ENCODE assay signal across 8 cellular contexts in the genomic region with DNA sequence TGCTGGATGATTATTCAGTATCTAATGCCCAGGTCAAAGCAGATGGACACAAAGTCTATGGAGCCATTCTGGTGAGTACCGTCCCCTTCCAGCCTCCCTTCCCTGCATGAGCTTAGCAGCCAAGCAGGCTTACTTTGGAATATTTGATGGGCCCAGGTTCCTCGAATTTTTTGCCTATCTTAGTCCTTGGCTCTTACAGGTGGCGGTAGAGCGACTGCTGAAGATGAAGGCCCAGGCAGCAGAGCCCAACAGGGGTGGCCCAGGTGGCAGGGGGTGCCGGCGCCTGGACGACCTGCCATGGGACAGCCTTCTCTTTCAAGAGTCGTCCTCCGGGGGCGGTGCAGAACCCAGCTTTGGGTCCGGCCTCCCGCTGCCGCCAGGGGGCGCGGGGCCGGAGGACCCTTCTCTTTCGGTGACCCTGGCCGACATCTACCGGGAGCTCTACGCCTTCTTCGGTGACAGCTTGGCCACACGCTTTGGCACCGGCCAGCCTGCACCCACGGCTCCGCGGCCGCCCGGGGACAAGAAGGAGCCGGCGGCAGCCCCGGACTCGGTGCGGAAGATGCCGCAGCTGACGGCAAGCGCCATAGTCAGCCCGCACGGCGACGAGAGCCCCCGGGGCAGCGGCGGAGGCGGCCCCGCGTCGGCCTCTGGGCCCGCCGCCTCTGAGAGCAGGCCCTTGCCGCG. TPM values are rescaled to one million over a fixed set of nuclear protein-coding genes. Genes with fewer than 3 reads are reported as not detected.
DNase-seq lines count a peak whose midpoint lies in the region; ATAC-seq and TF ChIP-seq lines count a peak whose summit lies in the region.

No MANE protein-coding gene starts in this region.

- DNase-seq in AG04450 (ENCODE audit: low read depth, low spot score) (no peak), NCI-H2227 treated with DMSO at 0.1 percent for 48 hours (lab: John Stamatoyannopoulos, UW) (peak; percentile 73), caudate nucleus (lab: John Stamatoyannopoulos, UW) (peak in 58 of 61 donors; percentile 26 to 81 (median 66)), iris pigment epithelial cell (ENCODE audit: low read depth) (peak; percentile 75)
- DNase-seq in activated CD4-positive, CD25-positive, alpha-beta regulatory T cell treated with anti-CD3 and anti-CD28 coated beads, Interleukin-2, amount 50 U/mL, for 16 hours (ENCODE audit: low read depth, low spot score) = peak; percentile 80
- peak; percentile 77 for DNase-seq in stimulated activated CD4-positive, alpha-beta T cell treated with anti-CD3 and anti-CD28 coated beads, Interleukin-12 subunit alpha, Interleukin-12 subunit beta, amount 100 ng/mL, for 4 hours

- TF ChIP-seq CTCF in AG04450 (IDR thresholded peaks at IDR 0.05; ENCODE audit: low read depth, low read length) = peak; percentile 99

- H3K27ac ChIP-seq in AG04450 (ENCODE audit: low read depth, low read length) (peak overlapping the region; percentile 61), caudate nucleus (ENCODE audit: low read depth, low read length) (peak overlapping the region; percentile 92)

- peak overlapping the region; percentile 89 for H3K4me3 ChIP-seq in AG04450 (ENCODE audit: low read depth, low read length)

- CTCF ChIA-PET in AG04450 (lab: Charles Lee) = interaction anchor here (0.6 to 3.5 kb wide), 42 partner anchors 9 to 1627 kb away, joined by 3 to 40 read pairs (median 6); a partner anchor contains a TSS

- ATAC-seq in GM18861 (IDR thresholded peaks at IDR 0.05; ENCODE audit: unreplicated experiment) (peak; percentile 56), HG03108 (IDR thresholded peaks at IDR 0.05; ENCODE audit: unreplicated experiment) (peak; percentile 50)

- POLR2A ChIA-PET in AG04450 (lab: Yijun Ruan, JAX) = interaction anchor here (0.5 to 2.9 kb wide), 18 partner anchors 11 to 1516 kb away, joined by 3 to 23 read pairs (median 6); a partner anchor contains a TSS

- H3K27me3 ChIP-seq in AG04450 (ENCODE audit: control insufficient read depth, insufficient read depth, low read length) = no peaks in the 10 kb centered on the region

- peaks cover under 1% of the 10 kb centered on the region; the same call in 1 of the 2 replicates for H3K9me3 ChIP-seq in AG04450 (ENCODE audit: control insufficient read depth, insufficient read depth, low read length)

RNA-seq across cellular contexts. Expression of a gene that starts 0.7 kb away (rescaled TPM):
- polyA plus RNA-seq in AG04450 (2011; rRNA removed) = 51.7 and 63.8 TPM in 2 replicates
- polyA minus RNA-seq in AG04450 (2011; rRNA and poly(A)+ RNA removed) = 53.0 and 70.3 TPM in 2 replicates

RNA-seq across cellular contexts. Expression of a gene that starts 5.3 kb away (rescaled TPM):
- polyA plus RNA-seq in AG04450 (2011; rRNA removed) = 12.3 and 13.5 TPM in 2 replicates
- polyA minus RNA-seq in AG04450 (2011; rRNA and poly(A)+ RNA removed) = 5.0 and 5.1 TPM in 2 replicates

RNA-seq across cellular contexts. Expression of a gene that starts 15.3 kb away (rescaled TPM):
- polyA plus RNA-seq in AG04450 (2011; rRNA removed) = 8.9 and 13.4 TPM in 2 replicates
- polyA minus RNA-seq in AG04450 (2011; rRNA and poly(A)+ RNA removed) = 15.9 and 17.9 TPM in 2 replicates

RNA-seq across cellular contexts. Expression of a gene that starts 18.8 kb away (rescaled TPM):
- 48.9 and 66.1 TPM in 2 replicates for polyA plus RNA-seq in AG04450 (2011; rRNA removed)
- polyA minus RNA-seq in AG04450 (2011; rRNA and poly(A)+ RNA removed) = 38.3 and 45.0 TPM in 2 replicates

RNA-seq across cellular contexts. Expression of a gene that starts 25.1 kb away (rescaled TPM):
- 213 and 215 TPM in 2 replicates for polyA plus RNA-seq in AG04450 (2011; rRNA removed)
- polyA minus RNA-seq in AG04450 (2011; rRNA and poly(A)+ RNA removed) = 129 and 168 TPM in 2 replicates
